ENCODE assay signal across 10 cellular contexts in genomic region chr6:75611011-75611701, GRCh38. TPM values are rescaled to one million over a fixed set of nuclear protein-coding genes. Genes with fewer than 3 reads are reported as not detected.
A peak's percentile ranks its signal among the peaks of the same experiment; 100 is the strongest.
DNase-seq lines count a peak whose midpoint lies in the region; ATAC-seq and TF ChIP-seq lines count a peak whose summit lies in the region.
"Had no signal": no experiment of that assay in that cellular context is flagged by ENCODE, and none has a peak within 500 bp of the region (broad histone marks: within the 10 kb centered on the region; RNA-seq: fewer than 3 reads in every experiment).

No MANE protein-coding gene starts in this region.

- H3K27ac ChIP-seq in thoracic aorta: peak overlapping the region; percentile 40 to 74

- H3K4me1 Mint-ChIP-seq in activated naive CD4-positive, alpha-beta T cell treated with anti-CD3 and anti-CD28 coated beads for 36 hours (ENCODE audit: low read depth): peaks cover 95% of the 10 kb centered on the region
- H3K4me1 Mint-ChIP-seq in WTC11: peaks cover 70% of the 10 kb centered on the region

- H3K4me3 ChIP-seq in fibroblast of the aortic adventitia (ENCODE audit: low read depth, low read length) (no peak overlapping the region), thoracic aorta (no peak overlapping the region)

- peak overlapping the region; percentile 34 for H3K27ac Mint-ChIP-seq in activated naive CD4-positive, alpha-beta T cell treated with anti-CD3 and anti-CD28 coated beads for 36 hours
- H3K27ac Mint-ChIP-seq in WTC11: peak overlapping the region; percentile 58; the same call in 1 of the 2 replicates

- H3K9me3 ChIP-seq in thoracic aorta: no peaks in the 10 kb centered on the region

- no peaks in the 10 kb centered on the region for H3K27me3 Mint-ChIP-seq in activated naive CD4-positive, alpha-beta T cell treated with anti-CD3 and anti-CD28 coated beads for 36 hours (ENCODE audit: low read depth)
- H3K27me3 Mint-ChIP-seq in WTC11 (ENCODE audit: low read depth): no peaks in the 10 kb centered on the region

- H3K27me3 ChIP-seq in thoracic aorta (replicated peaks; ENCODE audit: insufficient read depth): no peaks in the 10 kb centered on the region

- H3K4me3 Mint-ChIP-seq in activated naive CD4-positive, alpha-beta T cell treated with anti-CD3 and anti-CD28 coated beads for 36 hours: no peak overlapping the region
- no peak overlapping the region for H3K4me3 Mint-ChIP-seq in WTC11

- intact Hi-C loops in activated naive CD4-positive, alpha-beta T cell treated with anti-CD3 and anti-CD28 coated beads for 36 hours (cut with micrococcal nuclease): loop anchor here (1.0 kb wide), 1 partner anchor 8 kb away; no protein-coding TSS in a partner anchor
- intact Hi-C loops in head of caudate nucleus (cut with DNase I): no loop called here

- CTCF ChIA-PET in activated naive CD4-positive, alpha-beta T cell treated with anti-CD3 and anti-CD28 coated beads for 36 hours (lab: Charles Lee): interaction anchor here (1.0 to 1.2 kb wide), 3 partner anchors 8 to 345 kb away, joined by 3 to 4 read pairs (median 3); no protein-coding TSS in a partner anchor
- CTCF ChIA-PET in WTC11 (lab: Charles Lee): no interaction called here

- H3K4me1 ChIP-seq in thoracic aorta (ENCODE audit: control insufficient read depth in 1 of 2, low read depth in 2 of 2): peaks cover 60 to 87% of the 10 kb centered on the region in 2 donors

- no peak for ATAC-seq in WTC11
- no peak for ATAC-seq in thoracic aorta (ENCODE audit: insufficient number of reproducible peaks, low FRiP score, low read depth)
- ATAC-seq in HG03460 (IDR thresholded peaks at IDR 0.05; ENCODE audit: unreplicated experiment): no peak

- peaks cover 7% of the 10 kb centered on the region for H3K36me3 Mint-ChIP-seq in activated naive CD4-positive, alpha-beta T cell treated with anti-CD3 and anti-CD28 coated beads for 36 hours (ENCODE audit: low read depth)
- H3K36me3 Mint-ChIP-seq in WTC11: peaks cover 3% of the 10 kb centered on the region; the same call in 1 of the 2 replicates

- no peak for TF ChIP-seq CTCF in WTC11 (IDR thresholded peaks at IDR 0.05)
- TF ChIP-seq CTCF in fibroblast of the aortic adventitia (IDR thresholded peaks at IDR 0.05; ENCODE audit: insufficient read depth, low read length): no peak
- no peak for TF ChIP-seq CTCF in thoracic aorta (IDR thresholded peaks at IDR 0.05)

- H3K36me3 ChIP-seq in thoracic aorta: no peaks in the 10 kb centered on the region

- no peak for DNase-seq in activated naive CD4-positive, alpha-beta T cell treated with anti-CD3 and anti-CD28 coated beads for 36 hours
- no peak for DNase-seq in activated naive CD4-positive, alpha-beta T cell treated with anti-CD3 and anti-CD28 coated beads, Interleukin-2, amount 50 U/mL, for 16 hours
- DNase-seq in WTC11 (ENCODE audit: low spot score): no peak
- peak; percentile 28 for DNase-seq in fibroblast of the aortic adventitia (ENCODE audit: low read depth)
- no peak for DNase-seq in thoracic aorta (ENCODE audit: low spot score)
- DNase-seq in head of caudate nucleus: no peak
- no peak for DNase-seq in NCI-H1694 (lab: John Stamatoyannopoulos, UW)
- DNase-seq: Karpas-422, NCI-H2029 treated with DMSO at 0.1 percent for 48 hours had no signal

- POLR2A ChIA-PET in WTC11 (lab: Charles Lee): no interaction called here

- no peaks in the 10 kb centered on the region for H3K9me3 Mint-ChIP-seq in activated naive CD4-positive, alpha-beta T cell treated with anti-CD3 and anti-CD28 coated beads for 36 hours
- no peaks in the 10 kb centered on the region for H3K9me3 Mint-ChIP-seq in WTC11

TF ChIP-seq in WTC11, 78 proteins besides CTCF, POLR2A, EP300 and RAD21:
- TF ChIP-seq PRRX2 (CRISPR knock-in tag; IDR thresholded peaks at IDR 0.05) (no peak), E2F1 (CRISPR knock-in tag; IDR thresholded peaks at IDR 0.05) (no peak), STAT6 (CRISPR knock-in tag; conservative IDR thresholded peaks at IDR 0.05; ENCODE audit: low read depth) (no peak), GABPB1 (CRISPR knock-in tag; IDR thresholded peaks at IDR 0.05) (no peak), ELF4 (CRISPR knock-in tag; IDR thresholded peaks at IDR 0.05; ENCODE audit: low read depth) (no peak), RORB (CRISPR knock-in tag; IDR thresholded peaks at IDR 0.05) (no peak), IRF2 (CRISPR knock-in tag; IDR thresholded peaks at IDR 0.05; ENCODE audit: borderline replicate concordance, low read depth) (no peak), ZNF425 (CRISPR knock-in tag; conservative IDR thresholded peaks at IDR 0.05) (no peak), ERG (CRISPR knock-in tag; IDR thresholded peaks at IDR 0.05) (no peak), TP53 (CRISPR knock-in tag; IDR thresholded peaks at IDR 0.05) (no peak), NR2C2 (CRISPR knock-in tag; IDR thresholded peaks at IDR 0.05) (no peak)
- TF ChIP-seq, protein P1, sequence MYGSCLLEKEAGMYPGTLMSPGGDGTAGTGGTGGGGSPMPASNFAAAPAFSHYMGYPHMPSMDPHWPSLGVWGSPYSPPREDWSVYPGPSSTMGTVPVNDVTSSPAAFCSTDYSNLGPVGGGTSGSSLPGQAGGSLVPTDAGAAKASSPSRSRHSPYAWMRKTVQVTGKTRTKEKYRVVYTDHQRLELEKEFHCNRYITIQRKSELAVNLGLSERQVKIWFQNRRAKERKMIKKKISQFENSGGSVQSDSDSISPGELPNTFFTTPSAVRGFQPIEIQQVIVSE (CRISPR knock-in tag; IDR thresholded peaks at IDR 0.05; ENCODE audit: borderline replicate concordance): no peak

RNA-seq across cellular contexts. Expression of gene SENP6, which starts 9.5 kb away (rescaled TPM):
- 10 to 100 TPM; 54.0 to 57.7 TPM for total RNA-seq in activated naive CD4-positive, alpha-beta T cell treated with anti-CD3 and anti-CD28 coated beads for 36 hours
- total RNA-seq in WTC11 (2021) (90.9 to 100 TPM (median 99.4 TPM) in 3 replicates), fibroblast of the aortic adventitia (ENCODE audit: low replicate concordance) (96.6 and 113 TPM in 2 replicates), thoracic aorta (100 to 1,000 TPM; 115 to 163 TPM)
